In genomic region chr15:43105778-43106485, GRCh38 we compare ENCODE assay signal across 8 cellular contexts.
A peak's percentile ranks its signal among the peaks of the same experiment; 100 is the strongest.
DNase-seq lines count a peak whose midpoint lies in the region; ATAC-seq and TF ChIP-seq lines count a peak whose summit lies in the region.

Gene UBR1, minus strand, starts transcription at chr15:43106038. Its CDS starts 16 bp downstream, at chr15:43106022.

- TF ChIP-seq CTCF in AG09309 (IDR thresholded peaks at IDR 0.05; ENCODE audit: control insufficient read depth, insufficient read depth, low read depth, low read length, missing control alignments), result no peak

- peak; percentile 56 for DNase-seq in AG09309 (ENCODE audit: low read depth)
- peak; percentile 54 for DNase-seq in NCI-H510A (lab: John Stamatoyannopoulos, UW)
- peak; percentile 82 for DNase-seq in activated CD4-positive, alpha-beta T cell treated with anti-CD3 and anti-CD28 coated beads for 1 hour
- DNase-seq in cerebellar nuclear complex (lab: John Stamatoyannopoulos, UW), result peak; percentile 11 to 74
- peak; percentile 95 for DNase-seq in islet precursor cell
- peak; percentile 83 to 85 (median 84) for DNase-seq in stimulated activated CD4-positive, alpha-beta T cell treated with anti-CD3 and anti-CD28 coated beads, Interleukin-12 subunit alpha, Interleukin-12 subunit beta, amount 100 ng/mL, for 48 hours (ENCODE audit: low read depth in 2 of 3, low spot score in 1 of 3)

- ATAC-seq in GM19035 (IDR thresholded peaks at IDR 0.05; ENCODE audit: unreplicated experiment) (peak; percentile 93), HG03378 (IDR thresholded peaks at IDR 0.05; ENCODE audit: unreplicated experiment) (peak; percentile 66)

- H3K4me3 ChIP-seq in AG09309 (ENCODE audit: control insufficient read depth, low read depth, low read length), result peak within 1 kb of the TSS; percentile 79

Comparison
In these comparisons a context has a peak if more than half of its experiments do, and no peak if none do; other contexts are left out.
1. Peak in every context shown above with its lines: DNase-seq, ATAC-seq and H3K4me3 ChIP-seq.
2. DNase-seq: peak in every context shown above with its lines; median percentile 95 in islet precursor cell; 84 in stimulated activated CD4-positive, alpha-beta T cell treated with anti-CD3 and anti-CD28 coated beads, Interleukin-12 subunit alpha, Interleukin-12 subunit beta, amount 100 ng/mL, for 48 hours; 82 in activated CD4-positive, alpha-beta T cell treated with anti-CD3 and anti-CD28 coated beads for 1 hour; 56 in AG09309; 54 in NCI-H510A; 42 in cerebellar nuclear complex.